18 cellular contexts compared by ENCODE assay signal in genomic region chr1:210369425-210369824, GRCh38. TPM values are rescaled to one million over a fixed set of nuclear protein-coding genes. Genes with fewer than 3 reads are reported as not detected.
DNase-seq lines count a peak whose midpoint lies in the region; ATAC-seq, FAIRE-seq and TF ChIP-seq lines count a peak whose summit lies in the region.
"Had no signal": no experiment of that assay in that cellular context is flagged by ENCODE, and none has a peak within 500 bp of the region (broad histone marks: within the 10 kb centered on the region; RNA-seq: fewer than 3 reads in every experiment).

No MANE protein-coding gene starts in this region.

- H3K4me2 ChIP-seq in GM23338 (0 out of 2 replicates have a peak overlapping the region, but pooled peaks have one; percentile 3), HepG2 (ENCODE audit: low read depth, low read length) (no peak overlapping the region)

- H3K36me3 ChIP-seq in A673 (ENCODE audit: insufficient read depth, low read length, poor library complexity, severe bottlenecking) = no peaks in the 10 kb centered on the region
- no peaks in the 10 kb centered on the region for H3K36me3 ChIP-seq in GM23338 (ENCODE audit: insufficient read depth)
- H3K36me3 ChIP-seq in HepG2 (replicated peaks in 1 of 2; ENCODE audit: control insufficient read depth in 1 of 2, insufficient read depth in 2 of 2, low read length in 2 of 2) = no peaks in the 10 kb centered on the region
- H3K36me3 ChIP-seq: Peyer's patch had no signal

- no peak for TF ChIP-seq POLR2A in HepG2 (IDR thresholded peaks at IDR 0.05; ENCODE audit: insufficient read depth in 1 of 2, low read depth in 2 of 2, low read length in 2 of 2)

- in situ Hi-C loops in HepG2 (cut with HindIII; ENCODE audit: extremely low pct_ligation_motif_present, low pct_unique_long_range_greater_than_20kb) = no loop called here

- TF ChIP-seq CTCF in A673 (conservative IDR thresholded peaks at IDR 0.05; ENCODE audit: low read depth, low read length) = no peak
- TF ChIP-seq CTCF in GM23338 (conservative IDR thresholded peaks at IDR 0.05; ENCODE audit: low read depth in 2 of 2) = no peak
- TF ChIP-seq CTCF in neural crest cell (conservative IDR thresholded peaks at IDR 0.05) = no peak
- no peak for TF ChIP-seq CTCF in HepG2 (CRISPR knock-in tag; IDR thresholded peaks at IDR 0.05)

- H3K4me3 Mint-ChIP-seq in GM23338 (no peak overlapping the region), neural crest cell (no peak overlapping the region)
- H3K4me3 Mint-ChIP-seq in activated T-helper 17 cell treated with anti-CD3 and anti-CD28 coated beads, Interleukin-2, amount 50 U/mL, for 72 hours = no peak overlapping the region
- H3K4me3 Mint-ChIP-seq in T-helper 2 cell treated with Interferon-gamma antibody and Interleukin-4, amounts not matched to agents 5 μg/mL and 100 μg/mL, for 36 hours = no peak overlapping the region
- H3K4me3 Mint-ChIP-seq: CD4-positive, CD25-positive, alpha-beta regulatory T cell had no signal

- no TSS peak for BruUV-seq in A673 (replicated peaks; lab: Mats Ljungman, UMichigan)
- BruUV-seq in HepG2 (replicated peaks; lab: Mats Ljungman, UMichigan) = no TSS peak

- no peak overlapping the region for H3K9ac ChIP-seq in HepG2 (ENCODE audit: insufficient read depth, low read depth, low read length)

- TF ChIP-seq EP300 in HepG2 (IDR thresholded peaks at IDR 0.05; ENCODE audit: low read depth in 2 of 2, low read length in 2 of 2) (no peak), HepG2 (CRISPR knock-in tag; IDR thresholded peaks at IDR 0.05; ENCODE audit: borderline replicate concordance) (no peak)

- H3K27me3 ChIP-seq in A673 (replicated peaks; ENCODE audit: insufficient read depth, low read depth, low read length, poor library complexity) (no peaks in the 10 kb centered on the region), GM23338 (ENCODE audit: insufficient read depth) (peaks cover 4% of the 10 kb centered on the region; the same call in 1 of the 2 replicates), HepG2 (ENCODE audit: control insufficient read depth in 1 of 2, insufficient read depth in 2 of 2, low read length in 2 of 2) (no peaks in the 10 kb centered on the region)
- H3K27me3 ChIP-seq: Peyer's patch had no signal

- CTCF ChIA-PET in A673 (lab: Charles Lee) = interaction anchor here (1.0 kb wide), 1 partner anchor 8 kb away, joined by 8 read pairs; no protein-coding TSS in a partner anchor
- CTCF ChIA-PET in HepG2 (lab: Yijun Ruan, JAX; ENCODE audit: low intra/inter-chr PET ratio, low total read pairs) = no interaction called here

- ATAC-seq in GM23338 (no peak), HepG2 (no peak)
- no peak for ATAC-seq in activated T-helper 17 cell treated with anti-CD3 and anti-CD28 coated beads, Interleukin-2, amount 50 U/mL, for 72 hours (replicated peaks)
- ATAC-seq: SK-N-SH treated with all-trans-retinoic acid at 6 μM for 48 hours had no signal

- FAIRE-seq in HepG2 (lab: Jason Lieb, UNC) = no peak

- H2AFZ ChIP-seq in GM23338 = no peak overlapping the region
- no peak overlapping the region for H2AFZ ChIP-seq in HepG2 (ENCODE audit: low read length)

- H3K27ac ChIP-seq in A673 (ENCODE audit: low read depth, low read length, poor library complexity, severe bottlenecking) = no peak overlapping the region
- no peak overlapping the region for H3K27ac ChIP-seq in GM23338 (ENCODE audit: low read depth)
- H3K27ac ChIP-seq in HepG2 (ENCODE audit: extremely low read length, insufficient read depth, low read length) = no peak overlapping the region
- H3K27ac ChIP-seq: Peyer's patch had no signal

- 89% methylated on average over 4 of the region's 4 CpGs for WGBS in HepG2 (ENCODE audit: low lambda C conversion rate)

- H3K4me1 ChIP-seq in A673 (ENCODE audit: insufficient read depth, low read length, poor library complexity, severe bottlenecking) = peaks cover 18% of the 10 kb centered on the region
- peaks cover 41% of the 10 kb centered on the region for H3K4me1 ChIP-seq in GM23338 (ENCODE audit: insufficient read depth)
- peaks cover 91% of the 10 kb centered on the region for H3K4me1 ChIP-seq in HepG2 (ENCODE audit: insufficient read depth, low read length)
- H3K4me1 ChIP-seq: Peyer's patch had no signal

- H3K4me1 Mint-ChIP-seq in GM23338 (peaks cover 55% of the 10 kb centered on the region), neural crest cell (peaks cover 24% of the 10 kb centered on the region)
- H3K4me1 Mint-ChIP-seq in activated T-helper 17 cell treated with anti-CD3 and anti-CD28 coated beads, Interleukin-2, amount 50 U/mL, for 72 hours = peaks cover 17% of the 10 kb centered on the region
- H3K4me1 Mint-ChIP-seq in T-helper 2 cell treated with Interferon-gamma antibody and Interleukin-4, amounts not matched to agents 5 μg/mL and 100 μg/mL, for 36 hours (ENCODE audit: low read depth) = peaks cover 3% of the 10 kb centered on the region

- DNase-seq in A673 (ENCODE audit: low spot score) (peak; percentile 44), GM23338 (ENCODE audit: low spot score) (peak; percentile 37), neural crest cell (ENCODE audit: low read depth, low spot score) (no peak), retina (no peak), HepG2 (ENCODE audit: low spot score) (no peak), posterior vena cava (ENCODE audit: low spot score) (no peak)
- no peak for DNase-seq in T-helper 2 cell treated with Interferon-gamma antibody and Interleukin-4, amounts not matched to agents 5 μg/mL and 100 μg/mL, for 36 hours (ENCODE audit: low spot score)
- DNase-seq: CD4-positive, CD25-positive, alpha-beta regulatory T cell; DMS79; HCEC 1CT; MV-4-11; NCI-H187; NCI-H226; NCI-H510A treated with DMSO at 0.1 percent for 48 hours; NCI-H748 treated with DMSO at 0.1 percent for 48 hours; Peyer's patch had no signal

- no peaks in the 10 kb centered on the region for H3K9me2 ChIP-seq in GM23338 (ENCODE audit: insufficient read depth)

- no peaks in the 10 kb centered on the region for H3K9me3 Mint-ChIP-seq in GM23338
- H3K9me3 Mint-ChIP-seq in activated T-helper 17 cell treated with anti-CD3 and anti-CD28 coated beads, Interleukin-2, amount 50 U/mL, for 72 hours = no peaks in the 10 kb centered on the region
- no peaks in the 10 kb centered on the region for H3K9me3 Mint-ChIP-seq in neural crest cell
- H3K9me3 Mint-ChIP-seq in T-helper 2 cell treated with Interferon-gamma antibody and Interleukin-4, amounts not matched to agents 5 μg/mL and 100 μg/mL, for 36 hours = no peaks in the 10 kb centered on the region
- H3K9me3 Mint-ChIP-seq: CD4-positive, CD25-positive, alpha-beta regulatory T cell had no signal

- H3K27me3 Mint-ChIP-seq in GM23338 (ENCODE audit: insufficient read depth, low read depth, poor library complexity) = peaks cover 21% of the 10 kb centered on the region
- no peaks in the 10 kb centered on the region for H3K27me3 Mint-ChIP-seq in activated T-helper 17 cell treated with anti-CD3 and anti-CD28 coated beads, Interleukin-2, amount 50 U/mL, for 72 hours
- H3K27me3 Mint-ChIP-seq in neural crest cell (ENCODE audit: low read depth) = no peaks in the 10 kb centered on the region
- peaks cover 10% of the 10 kb centered on the region for H3K27me3 Mint-ChIP-seq in T-helper 2 cell treated with Interferon-gamma antibody and Interleukin-4, amounts not matched to agents 5 μg/mL and 100 μg/mL, for 36 hours (ENCODE audit: low read depth)
- H3K27me3 Mint-ChIP-seq: CD4-positive, CD25-positive, alpha-beta regulatory T cell had no signal

- no peaks in the 10 kb centered on the region for H3K36me3 Mint-ChIP-seq in GM23338 (ENCODE audit: low read depth)
- no peaks in the 10 kb centered on the region for H3K36me3 Mint-ChIP-seq in activated T-helper 17 cell treated with anti-CD3 and anti-CD28 coated beads, Interleukin-2, amount 50 U/mL, for 72 hours (ENCODE audit: low read depth)
- H3K36me3 Mint-ChIP-seq in neural crest cell (ENCODE audit: low read depth) = no peaks in the 10 kb centered on the region
- no peaks in the 10 kb centered on the region for H3K36me3 Mint-ChIP-seq in T-helper 2 cell treated with Interferon-gamma antibody and Interleukin-4, amounts not matched to agents 5 μg/mL and 100 μg/mL, for 36 hours (ENCODE audit: low read depth)
- H3K36me3 Mint-ChIP-seq: CD4-positive, CD25-positive, alpha-beta regulatory T cell had no signal

- POLR2A ChIA-PET in A673 (lab: Charles Lee; ENCODE audit: low non-redundant PET) (no interaction called here), HepG2 (lab: Yijun Ruan, JAX) (interaction anchor here (1.4 kb wide), 1 partner anchor 41 kb away, joined by 3 read pairs; the partner anchor contains the start of gene HHAT)

- H3K27ac Mint-ChIP-seq in GM23338 (no peak overlapping the region), neural crest cell (ENCODE audit: unreplicated experiment) (peak overlapping the region; percentile 31)
- H3K27ac Mint-ChIP-seq in activated T-helper 17 cell treated with anti-CD3 and anti-CD28 coated beads, Interleukin-2, amount 50 U/mL, for 72 hours = peak overlapping the region; percentile 23
- H3K27ac Mint-ChIP-seq in T-helper 2 cell treated with Interferon-gamma antibody and Interleukin-4, amounts not matched to agents 5 μg/mL and 100 μg/mL, for 36 hours = no peak overlapping the region
- H3K27ac Mint-ChIP-seq: CD4-positive, CD25-positive, alpha-beta regulatory T cell had no signal

- no peaks in the 10 kb centered on the region for H4K20me1 ChIP-seq in GM23338 (replicated peaks; ENCODE audit: insufficient read depth)
- no peaks in the 10 kb centered on the region for H4K20me1 ChIP-seq in HepG2 (ENCODE audit: insufficient read depth, low read length)

- TF ChIP-seq RAD21 in HepG2 (CRISPR knock-in tag; IDR thresholded peaks at IDR 0.05) = no peak

- no peaks in the 10 kb centered on the region for H3K79me2 ChIP-seq in GM23338 (replicated peaks; ENCODE audit: insufficient read depth)
- H3K79me2 ChIP-seq in HepG2 (ENCODE audit: insufficient read depth, low read length) = no peaks in the 10 kb centered on the region

- H3K4me3 ChIP-seq in A673 (ENCODE audit: low read depth, low read length, poor library complexity, severe bottlenecking) (no peak overlapping the region), GM23338 (no peak overlapping the region), HepG2 (replicated peaks in 1 of 3; ENCODE audit: insufficient read depth in 1 of 3, low read depth in 2 of 3, low read length in 3 of 3) (no peak overlapping the region)
- H3K4me3 ChIP-seq: Peyer's patch had no signal

- H3K9me3 ChIP-seq in A673 (ENCODE audit: low read depth, low read length, poor library complexity, severe bottlenecking) = no peaks in the 10 kb centered on the region
- H3K9me3 ChIP-seq in HepG2 (ENCODE audit: low read length) = no peaks in the 10 kb centered on the region
- H3K9me3 ChIP-seq: Peyer's patch had no signal

- 0 out of 2 replicates have a peak, but pooled peaks cover 2% of the 10 kb centered on the region for H3F3A ChIP-seq in GM23338 (replicated peaks; ENCODE audit: low read depth)

- intact Hi-C loops in A673 (cut with micrococcal nuclease; ENCODE audit: unreplicated experiment) (no loop called here), HepG2 (cut with micrococcal nuclease; ENCODE audit: unreplicated experiment) (loop anchor here (5.0 kb wide), 1 partner anchor 442 kb away; no protein-coding TSS in a partner anchor), posterior vena cava (cut with DNase I) (no loop called here)

RNA-seq across cellular contexts. Expression of gene HHAT, which starts 40.7 kb away (rescaled TPM):
- total RNA-seq in A673 (2021) (2.7 and 3.0 TPM in 2 replicates), neural crest cell (5.5 and 6.9 TPM in 2 replicates), HepG2 (2016; rRNA removed; fragmentation: Illumina TruSeq; extraction: Trizol) (2.9 and 4.9 TPM in 2 replicates), posterior vena cava (1 to 10 TPM; 1.5 to 1.7 TPM)
- 0.54 and 0.66 TPM in 2 replicates for total RNA-seq in GM23338 (2014; rRNA removed; shearing (Covaris generic))
- polyA plus RNA-seq in GM23338 (2016; fragmentation: Nextera tagmentation; extraction: Ambion mirVana) (0.11 and 0.17 TPM in 2 replicates), HepG2 (2011; rRNA removed) (2.6 and 3.5 TPM in 2 replicates)
- 1 to 10 TPM in 1 of 2 donors, under 1 TPM in 1; 0.58 to 1.3 TPM for total RNA-seq in activated T-helper 17 cell treated with anti-CD3 and anti-CD28 coated beads, Interleukin-2, amount 50 U/mL, for 72 hours
- 0.79 and 1.2 TPM in 2 replicates for total RNA-seq in HepG2 (2016; cell fraction: cytosol; rRNA removed; fragmentation: Illumina TruSeq; extraction: Trizol; ENCODE audit: low read depth)
- total RNA-seq in HepG2 (2016; cell fraction: insoluble cytoplasmic fraction; rRNA removed; fragmentation: Illumina TruSeq; extraction: Trizol) = 3.2 and 4.8 TPM in 2 replicates
- 2.1 and 2.5 TPM in 2 replicates for total RNA-seq in HepG2 (2016; cell fraction: membrane; rRNA removed; fragmentation: Illumina TruSeq; extraction: Trizol)
- total RNA-seq in HepG2 (2016; cell fraction: nucleus; rRNA removed; fragmentation: Illumina TruSeq; extraction: Trizol) = 7.4 and 8.0 TPM in 2 replicates
- 3.1 and 5.9 TPM in 2 replicates for polyA plus RNA-seq in HepG2 (2011; cell fraction: cytosol; rRNA removed)
- 6.0 and 6.9 TPM in 2 replicates for polyA plus RNA-seq in HepG2 (2011; cell fraction: nucleus; rRNA removed)
- polyA plus RNA-seq in HepG2 (2012) = 1.3 and 1.7 TPM in 2 replicates
- polyA plus RNA-seq in HepG2 (2016; cell fraction: cytosol; fragmentation: Illumina TruSeq; extraction: Trizol; ENCODE audit: low read depth) = 0.36 and 0.60 TPM in 2 replicates
- 2.6 TPM in 2 replicates for polyA plus RNA-seq in HepG2 (2016; cell fraction: insoluble cytoplasmic fraction; fragmentation: Illumina TruSeq; extraction: Trizol; ENCODE audit: low read depth)
- 1.4 and 1.5 TPM in 2 replicates for polyA plus RNA-seq in HepG2 (2016; cell fraction: membrane; fragmentation: Illumina TruSeq; extraction: Trizol; ENCODE audit: low read depth)
- 5.5 and 6.1 TPM in 2 replicates for polyA plus RNA-seq in HepG2 (2016; cell fraction: nucleus; fragmentation: Illumina TruSeq; extraction: Trizol; ENCODE audit: insufficient read depth, low read depth)
- 1.1 and 11.2 TPM in 2 replicates for polyA minus RNA-seq in HepG2 (2011; rRNA and poly(A)+ RNA removed; ENCODE audit: low replicate concordance)
- 2.0 and 2.2 TPM in 2 replicates for polyA minus RNA-seq in HepG2 (2011; cell fraction: cytosol; rRNA and poly(A)+ RNA removed)
- polyA minus RNA-seq in HepG2 (2011; cell fraction: nucleus; rRNA and poly(A)+ RNA removed) = 12.7 and 14.0 TPM in 2 replicates

Comparison
In these comparisons a context has a peak if more than half of its experiments do, and no peak if none do; other contexts are left out.
1. DNase-seq: peak in A673 (single experiment) and GM23338 (single experiment); none in neural crest cell (single experiment), retina (single experiment), HepG2 (single experiment), posterior vena cava (single experiment) and T-helper 2 cell treated with Interferon-gamma antibody and Interleukin-4, amounts not matched to agents 5 μg/mL and 100 μg/mL, for 36 hours (single experiment).
2. H3K27ac Mint-ChIP-seq: peak in activated T-helper 17 cell treated with anti-CD3 and anti-CD28 coated beads, Interleukin-2, amount 50 U/mL, for 72 hours (single experiment) and neural crest cell (single experiment); none in GM23338 (single experiment) and T-helper 2 cell treated with Interferon-gamma antibody and Interleukin-4, amounts not matched to agents 5 μg/mL and 100 μg/mL, for 36 hours (single experiment).